Comparison of ENCODE assay signal across 14 cellular contexts in the genomic region with DNA sequence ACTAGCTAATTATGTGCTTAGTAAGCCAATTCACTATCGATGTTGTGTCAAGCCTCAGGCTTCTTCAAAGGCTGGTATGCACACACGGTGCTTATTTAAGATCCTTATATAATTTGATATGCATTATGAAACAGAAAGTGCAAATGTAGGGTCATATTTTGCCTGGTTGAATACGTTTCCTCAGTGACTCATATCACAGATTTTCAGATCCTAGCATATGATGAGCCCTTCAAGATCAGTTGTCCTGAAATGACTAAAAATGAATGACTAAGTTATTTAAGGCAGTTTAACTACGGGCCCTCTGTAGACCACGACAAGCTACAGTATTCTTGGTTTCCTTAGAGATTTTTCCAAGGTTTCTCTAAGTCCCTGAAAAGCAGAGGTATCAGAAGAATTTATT.
DNase-seq lines count a peak whose midpoint lies in the region; ATAC-seq and TF ChIP-seq lines count a peak whose summit lies in the region.
"Had no signal": no experiment of that assay in that cellular context is flagged by ENCODE, and none has a peak within 500 bp of the region (broad histone marks: within the 10 kb centered on the region; RNA-seq: fewer than 3 reads in every experiment).

No MANE protein-coding gene starts in this region.

- H3K27me3 ChIP-seq in dorsolateral prefrontal cortex: peaks cover 0 to 2% (median 0%) of the 10 kb centered on the region in 45 donors
- H3K27me3 ChIP-seq: vagina had no signal

- H3K27ac Mint-ChIP-seq in progenitor cell of endocrine pancreas: no peak overlapping the region
- no peak overlapping the region for H3K27ac Mint-ChIP-seq in activated T-helper 1 cell treated with anti-CD3 and anti-CD28 coated beads, Interleukin-12 subunit alpha, Interleukin-12 subunit beta, Interleukin-2, Interleukin-4 antibody, amounts not matched to agents 30 ng/mL and 10 ng/mL and 1 ng/mL, durations not matched to agents 14 hours and 24 hours and 36 hours

- intact Hi-C loops in dorsolateral prefrontal cortex (cut with DNase I): no loop called here
- intact Hi-C loops in activated T-helper 1 cell treated with anti-CD3 and anti-CD28 coated beads, Interleukin-12 subunit alpha, Interleukin-12 subunit beta, Interleukin-2, Interleukin-4 antibody, amounts not matched to agents 30 ng/mL and 10 ng/mL and 1 ng/mL, durations not matched to agents 14 hours and 24 hours and 36 hours (cut with micrococcal nuclease): no loop called here

- H3K27me3 Mint-ChIP-seq in progenitor cell of endocrine pancreas: no peaks in the 10 kb centered on the region
- no peaks in the 10 kb centered on the region for H3K27me3 Mint-ChIP-seq in activated T-helper 1 cell treated with anti-CD3 and anti-CD28 coated beads, Interleukin-12 subunit alpha, Interleukin-12 subunit beta, Interleukin-2, Interleukin-4 antibody, amounts not matched to agents 30 ng/mL and 10 ng/mL and 1 ng/mL, durations not matched to agents 14 hours and 24 hours and 36 hours (ENCODE audit: insufficient read depth)

- peak; percentile 100 for ATAC-seq in GM21360 (IDR thresholded peaks at IDR 0.05; ENCODE audit: unreplicated experiment)
- ATAC-seq in HG03175 (IDR thresholded peaks at IDR 0.05; ENCODE audit: unreplicated experiment): peak; percentile 99
- ATAC-seq: esophagus mucosa had no signal

- no peak for TF ChIP-seq POLR2A in erythroblast (IDR thresholded peaks at IDR 0.05; ENCODE audit: low read length)

- no peak overlapping the region for H3K4me3 Mint-ChIP-seq in progenitor cell of endocrine pancreas (ENCODE audit: low read depth)
- no peak overlapping the region for H3K4me3 Mint-ChIP-seq in activated T-helper 1 cell treated with anti-CD3 and anti-CD28 coated beads, Interleukin-12 subunit alpha, Interleukin-12 subunit beta, Interleukin-2, Interleukin-4 antibody, amounts not matched to agents 30 ng/mL and 10 ng/mL and 1 ng/mL, durations not matched to agents 14 hours and 24 hours and 36 hours

- H3K9me3 Mint-ChIP-seq in progenitor cell of endocrine pancreas (ENCODE audit: low read depth): no peaks in the 10 kb centered on the region
- H3K9me3 Mint-ChIP-seq in activated T-helper 1 cell treated with anti-CD3 and anti-CD28 coated beads, Interleukin-12 subunit alpha, Interleukin-12 subunit beta, Interleukin-2, Interleukin-4 antibody, amounts not matched to agents 30 ng/mL and 10 ng/mL and 1 ng/mL, durations not matched to agents 14 hours and 24 hours and 36 hours: no peaks in the 10 kb centered on the region

- no peak overlapping the region for H3K4me3 ChIP-seq in dorsolateral prefrontal cortex
- H3K4me3 ChIP-seq: vagina had no signal

- no peaks in the 10 kb centered on the region for H3K36me3 Mint-ChIP-seq in progenitor cell of endocrine pancreas (ENCODE audit: insufficient read depth)
- no peaks in the 10 kb centered on the region for H3K36me3 Mint-ChIP-seq in activated T-helper 1 cell treated with anti-CD3 and anti-CD28 coated beads, Interleukin-12 subunit alpha, Interleukin-12 subunit beta, Interleukin-2, Interleukin-4 antibody, amounts not matched to agents 30 ng/mL and 10 ng/mL and 1 ng/mL, durations not matched to agents 14 hours and 24 hours and 36 hours (ENCODE audit: low read depth)

- DNase-seq in GM10248 (ENCODE audit: extremely low spot score): peak; percentile 31
- DNase-seq in dermis blood vessel endothelial cell: peak; percentile 43
- DNase-seq in progenitor cell of endocrine pancreas (ENCODE audit: low spot score, unreplicated experiment): no peak
- no peak for DNase-seq in dorsolateral prefrontal cortex
- no peak for DNase-seq in activated T-helper 1 cell treated with anti-CD3 and anti-CD28 coated beads, Interleukin-12 subunit alpha, Interleukin-12 subunit beta, Interleukin-2, Interleukin-4 antibody, amounts not matched to agents 30 ng/mL and 10 ng/mL and 1 ng/mL, durations not matched to agents 14 hours and 24 hours and 36 hours (ENCODE audit: low spot score)
- no peak for DNase-seq in erythroblast (lab: John Stamatoyannopoulos, UW)
- DNase-seq: activated CD4-positive, alpha-beta T cell treated with anti-CD3 and anti-CD28 coated beads for 4 hours; DMS79; NCI-H1092 treated with DMSO at 0.1 percent for 48 hours; retina had no signal

- peaks cover 3% of the 10 kb centered on the region for H3K4me1 Mint-ChIP-seq in progenitor cell of endocrine pancreas (ENCODE audit: low read depth)
- H3K4me1 Mint-ChIP-seq in activated T-helper 1 cell treated with anti-CD3 and anti-CD28 coated beads, Interleukin-12 subunit alpha, Interleukin-12 subunit beta, Interleukin-2, Interleukin-4 antibody, amounts not matched to agents 30 ng/mL and 10 ng/mL and 1 ng/mL, durations not matched to agents 14 hours and 24 hours and 36 hours (ENCODE audit: low read depth): no peaks in the 10 kb centered on the region

- no peak overlapping the region for H3K27ac ChIP-seq in dorsolateral prefrontal cortex
- H3K27ac ChIP-seq: vagina had no signal

- CTCF ChIA-PET in GM10248 (lab: Yijun Ruan, JAX): interaction anchor here (1.0 to 1.3 kb wide), 3 partner anchors 9 to 26 kb away, joined by 3 read pairs; no protein-coding TSS in a partner anchor

- POLR2A ChIA-PET in GM10248 (lab: Yijun Ruan, JAX): no interaction called here

- TF ChIP-seq CTCF in GM10248 (IDR thresholded peaks at IDR 0.05; ENCODE audit: control extremely low read depth, extremely low read depth, low read depth, missing control alignments) (no peak), progenitor cell of endocrine pancreas (IDR thresholded peaks at IDR 0.05; ENCODE audit: unreplicated experiment) (no peak), dorsolateral prefrontal cortex (IDR thresholded peaks at IDR 0.05 in 54 of 56, conservative IDR thresholded peaks at IDR 0.05 in 2 of 56; ENCODE audit: low read depth in 1 of 56, partially characterized antibody in 56 of 56) (no peak)

Comparison
In these comparisons a context has a peak if more than half of its experiments do, and no peak if none do; other contexts are left out.
1. DNase-seq: peak in GM10248 (single experiment) and dermis blood vessel endothelial cell (single experiment); none in progenitor cell of endocrine pancreas (single experiment), dorsolateral prefrontal cortex (0 of 10), activated T-helper 1 cell treated with anti-CD3 and anti-CD28 coated beads, Interleukin-12 subunit alpha, Interleukin-12 subunit beta, Interleukin-2, Interleukin-4 antibody, amounts not matched to agents 30 ng/mL and 10 ng/mL and 1 ng/mL, durations not matched to agents 14 hours and 24 hours and 36 hours (single experiment) and erythroblast (0 of 2).